13 cellular contexts compared by ENCODE assay signal in genomic region chr1:18360251-18360650, GRCh38.
"Had no signal": no experiment of that assay in that cellular context is flagged by ENCODE, and none has a peak within 500 bp of the region (broad histone marks: within the 10 kb centered on the region; RNA-seq: fewer than 3 reads in every experiment).

No MANE protein-coding gene starts in this region.

- H3K4me1 Mint-ChIP-seq: activated T-helper 17 cell treated with anti-CD3 and anti-CD28 coated beads, Interleukin-2, amount 50 U/mL, for 72 hours; neural progenitor cell; stimulated activated naive CD8-positive, alpha-beta T cell treated with anti-CD3 and anti-CD28 coated beads, Interleukin-15, amount 100 ng/mL, for 72 hours had no signal

- H3K4me1 ChIP-seq: ascending aorta, breast epithelium, gastroesophageal sphincter, neural progenitor cell had no signal

- H3K27ac ChIP-seq: ascending aorta, breast epithelium, gastroesophageal sphincter, neural progenitor cell had no signal

- H3K36me3 Mint-ChIP-seq: type B pancreatic cell had no signal

- H3K4me3 Mint-ChIP-seq: activated naive CD4-positive, alpha-beta T cell treated with anti-CD3 and anti-CD28 coated beads for 36 hours; activated T-helper 17 cell treated with anti-CD3 and anti-CD28 coated beads, Interleukin-2, amount 50 U/mL, for 72 hours; neural progenitor cell; stimulated activated naive CD8-positive, alpha-beta T cell treated with anti-CD3 and anti-CD28 coated beads, Interleukin-15, amount 100 ng/mL, for 72 hours; type B pancreatic cell had no signal

- DNase-seq: activated CD4-positive, alpha-beta T cell treated with anti-CD3 and anti-CD28 coated beads, Interleukin-2, amount 50 U/mL, for 48 hours; activated CD4-positive, CD25-positive, alpha-beta regulatory T cell treated with anti-CD3 and anti-CD28 coated beads, Interleukin-2, amount 50 U/mL, for 72 hours; activated naive CD4-positive, alpha-beta T cell treated with anti-CD3 and anti-CD28 coated beads for 36 hours; stimulated activated CD4-positive, alpha-beta T cell treated with anti-CD3 and anti-CD28 coated beads, Interleukin-1b, Interleukin-23, amount 100 ng/mL, for 48 hours; stimulated activated naive CD8-positive, alpha-beta T cell treated with anti-CD3 and anti-CD28 coated beads, Interleukin-15, amount 100 ng/mL, for 72 hours; T1000 had no signal

- H3K27ac Mint-ChIP-seq: activated naive CD4-positive, alpha-beta T cell treated with anti-CD3 and anti-CD28 coated beads for 36 hours; activated T-helper 17 cell treated with anti-CD3 and anti-CD28 coated beads, Interleukin-2, amount 50 U/mL, for 72 hours; neural progenitor cell; stimulated activated naive CD8-positive, alpha-beta T cell treated with anti-CD3 and anti-CD28 coated beads, Interleukin-15, amount 100 ng/mL, for 72 hours; type B pancreatic cell had no signal

- H3K4me3 ChIP-seq: ascending aorta, breast epithelium, gastroesophageal sphincter, lung, neural progenitor cell had no signal

- H3K36me3 ChIP-seq: ascending aorta, breast epithelium, gastroesophageal sphincter, neural progenitor cell had no signal

- H3K9me3 Mint-ChIP-seq: activated naive CD4-positive, alpha-beta T cell treated with anti-CD3 and anti-CD28 coated beads for 36 hours; activated T-helper 17 cell treated with anti-CD3 and anti-CD28 coated beads, Interleukin-2, amount 50 U/mL, for 72 hours; neural progenitor cell; stimulated activated naive CD8-positive, alpha-beta T cell treated with anti-CD3 and anti-CD28 coated beads, Interleukin-15, amount 100 ng/mL, for 72 hours; type B pancreatic cell had no signal

- ATAC-seq: activated T-helper 17 cell treated with anti-CD3 and anti-CD28 coated beads, Interleukin-2, amount 50 U/mL, for 72 hours; gastroesophageal sphincter; stimulated activated naive CD8-positive, alpha-beta T cell treated with anti-CD3 and anti-CD28 coated beads, Interleukin-15, amount 100 ng/mL, for 72 hours had no signal

- H3K27me3 ChIP-seq: ascending aorta, neural progenitor cell had no signal

- H3K9me3 ChIP-seq: ascending aorta, breast epithelium, gastroesophageal sphincter had no signal
